Comparison of ENCODE assay signal across 8 cellular contexts in the genomic region with DNA sequence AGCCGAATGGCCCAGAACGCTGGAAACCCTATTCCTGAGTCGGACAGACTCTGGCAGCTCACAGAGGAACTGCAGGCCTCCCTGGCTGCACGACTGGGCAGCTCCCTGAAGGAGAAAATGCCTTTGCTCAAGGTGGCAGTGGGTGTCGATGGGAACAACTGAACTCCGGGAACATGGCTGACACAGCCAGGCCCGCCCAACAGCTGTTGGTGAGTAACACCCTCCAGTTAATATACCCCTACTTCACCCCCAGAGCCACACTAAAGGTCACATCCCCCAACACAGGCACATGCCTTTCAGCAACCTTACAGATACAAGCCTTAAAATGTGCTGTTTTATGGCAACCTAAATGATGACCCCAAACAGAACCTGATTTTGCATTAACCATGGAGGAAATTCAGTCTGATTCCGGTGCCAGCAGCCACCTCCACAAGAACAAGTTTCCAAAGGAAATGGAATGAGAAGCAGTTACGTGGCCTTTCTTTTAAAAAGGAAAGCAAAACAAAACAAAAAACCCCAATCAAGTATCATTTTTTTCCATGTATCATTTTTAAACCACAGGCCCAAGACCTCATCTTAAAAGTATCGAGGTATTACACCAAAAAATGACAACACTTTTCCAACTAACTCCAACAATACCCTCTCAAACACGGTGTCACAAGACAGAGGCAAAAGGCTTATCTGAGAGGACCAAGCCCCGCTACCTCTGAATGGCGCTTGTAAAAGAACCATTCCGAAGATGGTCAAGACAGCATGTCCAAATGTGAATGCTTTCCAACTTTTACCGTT. TPM values are rescaled to one million over a fixed set of nuclear protein-coding genes. Genes with fewer than 3 reads are reported as not detected.
DNase-seq lines count a peak whose midpoint lies in the region; ATAC-seq lines count a peak whose summit lies in the region.

No MANE protein-coding gene starts in this region.

- H3K27ac Mint-ChIP-seq in CD4-positive, alpha-beta memory T cell: peak overlapping the region; percentile 96 to 100 (median 98)
- H3K27ac Mint-ChIP-seq in activated naive CD4-positive, alpha-beta T cell treated with anti-CD3 and anti-CD28 coated beads, Interleukin-2, amount 50 U/mL, for 24 hours: peak overlapping the region; percentile 100

- peak overlapping the region; percentile 94 to 100 (median 99) for H3K4me3 Mint-ChIP-seq in CD4-positive, alpha-beta memory T cell
- peak overlapping the region; percentile 99 for H3K4me3 Mint-ChIP-seq in activated naive CD4-positive, alpha-beta T cell treated with anti-CD3 and anti-CD28 coated beads, Interleukin-2, amount 50 U/mL, for 24 hours

- ATAC-seq in Right ventricle myocardium superior (ENCODE audit: poor library complexity) (peak; percentile 32), HG03135 (IDR thresholded peaks at IDR 0.05; ENCODE audit: unreplicated experiment) (no peak), HG03565 (IDR thresholded peaks at IDR 0.05; ENCODE audit: unreplicated experiment) (no peak)

- CTCF ChIA-PET in CD4-positive, alpha-beta memory T cell (lab: Charles Lee; ENCODE audit: partially characterized antibody): interaction anchor here (0.6 to 1.7 kb wide), 9 partner anchors 9 to 191 kb away, joined by 3 to 13 read pairs (median 4); no protein-coding TSS in a partner anchor

- H3K27me3 ChIP-seq in CD4-positive, alpha-beta memory T cell (ENCODE audit: insufficient read depth, low read length): no peaks in the 10 kb centered on the region

- H3K27me3 Mint-ChIP-seq in CD4-positive, alpha-beta memory T cell: peaks cover 0 to 2% of the 10 kb centered on the region in 2 donors
- no peaks in the 10 kb centered on the region for H3K27me3 Mint-ChIP-seq in activated naive CD4-positive, alpha-beta T cell treated with anti-CD3 and anti-CD28 coated beads, Interleukin-2, amount 50 U/mL, for 24 hours

- H3K9me3 ChIP-seq in CD4-positive, alpha-beta memory T cell (ENCODE audit: control insufficient read depth in 1 of 2, low read length in 2 of 2): no peaks in the 10 kb centered on the region

- peaks cover 0 to 3% (median 0%) of the 10 kb centered on the region in 8 donors for H3K9me3 Mint-ChIP-seq in CD4-positive, alpha-beta memory T cell
- H3K9me3 Mint-ChIP-seq in activated naive CD4-positive, alpha-beta T cell treated with anti-CD3 and anti-CD28 coated beads, Interleukin-2, amount 50 U/mL, for 24 hours: no peaks in the 10 kb centered on the region

- peak overlapping the region; percentile 98 for H3K27ac ChIP-seq in CD4-positive, alpha-beta memory T cell (ENCODE audit: low read depth, low read length)

- intact Hi-C loops in CD4-positive, alpha-beta memory T cell (cut with micrococcal nuclease): loop anchor here (1.0 to 10.0 kb wide), 12 partner anchors 9 to 1951 kb away; a partner anchor contains a TSS
- intact Hi-C loops in Right ventricle myocardium superior (cut with DNase I) (loop anchor here (10.0 kb wide), 1 partner anchor 57 kb away; no protein-coding TSS in a partner anchor), posterior vena cava (cut with DNase I) (loop anchor here in 1 of 2 donors (10.0 kb wide), 1 partner anchor 193 kb away; no protein-coding TSS in a partner anchor)

- peaks cover 44 to 75% (median 59%) of the 10 kb centered on the region in 4 donors for H3K4me1 Mint-ChIP-seq in CD4-positive, alpha-beta memory T cell
- peaks cover 59% of the 10 kb centered on the region for H3K4me1 Mint-ChIP-seq in activated naive CD4-positive, alpha-beta T cell treated with anti-CD3 and anti-CD28 coated beads, Interleukin-2, amount 50 U/mL, for 24 hours

- DNase-seq in CD4-positive, alpha-beta memory T cell: peak; percentile 55 to 72 (median 57)
- DNase-seq in NCI-H69 (lab: John Stamatoyannopoulos, UW) (peak; percentile 68), Right ventricle myocardium superior (peak; percentile 82), posterior vena cava (ENCODE audit: low spot score) (peak; percentile 93), NCI-H1105 treated with DMSO at 0.1 percent for 48 hours (lab: John Stamatoyannopoulos, UW) (no peak)

- H3K4me1 ChIP-seq in CD4-positive, alpha-beta memory T cell (ENCODE audit: insufficient read depth, low read length): peaks cover 65% of the 10 kb centered on the region

- peak overlapping the region; percentile 78 to 95 for H3K4me3 ChIP-seq in CD4-positive, alpha-beta memory T cell (ENCODE audit: low read length in 2 of 2)

- peaks cover 0 to 23% of the 10 kb centered on the region in 2 donors for H3K36me3 Mint-ChIP-seq in CD4-positive, alpha-beta memory T cell
- H3K36me3 Mint-ChIP-seq in activated naive CD4-positive, alpha-beta T cell treated with anti-CD3 and anti-CD28 coated beads, Interleukin-2, amount 50 U/mL, for 24 hours: peaks cover 2% of the 10 kb centered on the region

- H3K36me3 ChIP-seq in CD4-positive, alpha-beta memory T cell (ENCODE audit: insufficient read depth, low read length): no peaks in the 10 kb centered on the region

- POLR2A ChIA-PET in CD4-positive, alpha-beta memory T cell (lab: Charles Lee; ENCODE audit: partially characterized antibody): interaction anchor here (1.0 to 5.9 kb wide), 17 partner anchors 9 to 191 kb away, joined by 3 to 104 read pairs (median 8); a partner anchor contains a TSS

RNA-seq across cellular contexts. Expression of a gene that starts 3.1 kb away (rescaled TPM):
- 10 to 100 TPM; 18.6 to 20.6 TPM for total RNA-seq in CD4-positive, alpha-beta memory T cell
- 1 to 10 TPM; 1.3 to 4.1 TPM for polyA plus RNA-seq in CD4-positive, alpha-beta memory T cell
- 50.9 TPM for total RNA-seq in Right ventricle myocardium superior
- 100 to 1,000 TPM in 1 of 2 donors, 10 to 100 TPM in 1; 87.1 to 104 TPM for total RNA-seq in posterior vena cava
